In the genomic region with DNA sequence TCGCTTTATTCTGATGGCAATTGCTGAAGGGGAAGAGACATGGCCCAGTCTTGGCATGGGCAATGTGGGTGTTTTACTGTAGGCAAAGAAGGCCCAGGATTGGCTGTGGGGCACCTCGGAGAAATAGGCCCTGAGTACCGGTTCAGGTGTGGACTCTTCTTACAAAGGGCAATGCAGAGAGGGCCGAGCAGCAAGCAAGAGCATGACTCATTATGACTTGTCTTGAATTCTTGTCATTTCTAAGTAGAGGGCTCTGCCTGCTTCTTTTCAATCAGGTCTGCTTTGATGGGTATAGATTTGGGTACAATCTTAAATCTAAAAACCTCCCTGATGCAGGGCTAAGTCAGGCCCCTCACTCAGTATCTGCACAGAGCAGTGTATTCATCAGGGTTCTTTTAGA, we compare ENCODE assay signal across 12 cellular contexts.
DNase-seq lines count a peak whose midpoint lies in the region; TF ChIP-seq lines count a peak whose summit lies in the region.
"Had no signal": no experiment of that assay in that cellular context is flagged by ENCODE, and none has a peak within 500 bp of the region (broad histone marks: within the 10 kb centered on the region; RNA-seq: fewer than 3 reads in every experiment).

No MANE protein-coding gene starts in this region.

- no peak for TF ChIP-seq CTCF in epithelial cell of esophagus (IDR thresholded peaks at IDR 0.05; ENCODE audit: insufficient read depth, low read depth, low read length, missing control alignments)

- DNase-seq in activated CD8-positive, alpha-beta memory T cell treated with anti-CD3 and anti-CD28 coated beads for 24 hours = peak; percentile 32
- DNase-seq in activated CD8-positive, alpha-beta memory T cell treated with anti-CD3 and anti-CD28 coated beads, Interleukin-2, amount 50 U/mL, for 4 hours = no peak
- DNase-seq in RKO (ENCODE audit: low spot score) (peak; percentile 69), epithelial cell of esophagus (ENCODE audit: low read depth) (peak; percentile 82), NCI-H1092 (lab: John Stamatoyannopoulos, UW) (no peak), NCI-H526 treated with DMSO at 0.1 percent for 48 hours (lab: John Stamatoyannopoulos, UW) (no peak)
- peak; percentile 19 for DNase-seq in stimulated activated CD8-positive, alpha-beta memory T cell treated with anti-CD3 and anti-CD28 coated beads, Interleukin-4, amount 100 ng/mL, for 48 hours
- no peak for DNase-seq in stimulated activated CD4-positive, alpha-beta T cell treated with anti-CD3 and anti-CD28 coated beads, Interleukin-2, amount 100 ng/mL, for 48 hours
- DNase-seq: 8988T, colonic mucosa, GDM1, WERI-Rb-1 had no signal

- no peak overlapping the region for H3K4me3 ChIP-seq in epithelial cell of esophagus (ENCODE audit: low read length)
- H3K4me3 ChIP-seq: colonic mucosa had no signal

Comparison
In these comparisons a context has a peak if more than half of its experiments do, and no peak if none do; other contexts are left out.
1. DNase-seq: peak in activated CD8-positive, alpha-beta memory T cell treated with anti-CD3 and anti-CD28 coated beads for 24 hours (single experiment), RKO (single experiment), epithelial cell of esophagus (single experiment) and stimulated activated CD8-positive, alpha-beta memory T cell treated with anti-CD3 and anti-CD28 coated beads, Interleukin-4, amount 100 ng/mL, for 48 hours (single experiment); none in activated CD8-positive, alpha-beta memory T cell treated with anti-CD3 and anti-CD28 coated beads, Interleukin-2, amount 50 U/mL, for 4 hours (single experiment), NCI-H1092 (single experiment), NCI-H526 treated with DMSO at 0.1 percent for 48 hours (single experiment) and stimulated activated CD4-positive, alpha-beta T cell treated with anti-CD3 and anti-CD28 coated beads, Interleukin-2, amount 100 ng/mL, for 48 hours (0 of 2).